Comparison of ENCODE assay signal across 1 cellular context in the genomic region with DNA sequence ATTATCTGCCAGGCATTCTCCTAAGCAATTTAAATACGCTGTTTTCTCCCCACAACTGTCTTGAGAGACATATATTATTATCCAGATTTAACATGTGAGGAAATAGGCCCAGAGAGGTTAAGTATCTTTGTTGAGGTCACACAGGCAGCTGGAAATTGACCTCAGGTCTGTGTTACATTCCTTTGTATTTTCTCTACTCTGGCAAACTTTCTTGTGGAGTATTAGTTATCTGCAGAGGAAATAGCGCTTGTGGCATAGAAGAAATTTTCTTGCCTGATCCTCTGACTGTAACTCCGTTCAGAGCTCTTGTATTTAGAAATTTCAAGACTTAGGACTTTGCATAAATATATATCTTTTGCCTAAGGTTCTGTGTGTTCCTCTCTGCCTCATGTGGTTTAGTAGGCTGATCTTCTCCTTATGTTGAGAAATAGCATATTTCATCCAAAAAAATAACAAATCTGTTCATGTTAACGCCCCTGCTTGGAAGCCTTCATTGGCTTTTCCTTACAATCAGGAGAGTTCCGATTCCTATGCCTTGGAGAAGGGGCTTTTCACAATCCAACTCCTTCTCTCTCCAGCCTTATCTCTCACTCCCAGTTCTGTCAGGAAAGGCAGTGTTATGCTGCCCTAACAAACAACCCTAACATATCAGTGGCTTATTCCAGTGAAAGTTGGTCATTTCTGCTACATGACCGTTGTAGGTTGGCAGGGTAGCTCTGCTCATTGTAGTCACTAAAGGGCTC.
TF ChIP-seq lines count a peak whose summit lies in the region.

No MANE protein-coding gene starts in this region.

TF ChIP-seq in endothelial cell of umbilical vein, 7 proteins besides CTCF, POLR2A, EP300 and RAD21 (continued from another document):
- TF ChIP-seq JUN (IDR thresholded peaks at IDR 0.05; ENCODE audit: borderline replicate concordance, insufficient read depth, insufficient read length, low read depth): no peak
